In the genomic region with DNA sequence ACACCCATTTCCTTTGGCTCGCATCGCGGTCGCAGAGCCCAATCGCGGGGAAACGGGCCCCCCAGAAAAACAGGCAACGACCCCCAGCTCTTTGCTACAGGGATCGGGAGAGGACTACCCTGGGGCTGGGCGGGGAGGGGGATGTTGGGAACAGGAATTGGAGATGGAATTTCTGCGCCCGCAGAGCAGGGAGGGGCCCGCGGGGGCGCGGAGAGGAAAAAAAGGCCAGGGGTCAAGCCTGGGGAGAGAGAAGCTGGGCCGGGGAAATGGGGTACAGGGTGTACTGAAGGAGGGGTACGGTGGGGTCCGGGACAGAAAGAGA, we compare ENCODE assay signal across 8 cellular contexts. TPM values are rescaled to one million over a fixed set of nuclear protein-coding genes. Genes with fewer than 3 reads are reported as not detected.
A peak's percentile ranks its signal among the peaks of the same experiment; 100 is the strongest.
DNase-seq lines count a peak whose midpoint lies in the region; ATAC-seq, FAIRE-seq and TF ChIP-seq lines count a peak whose summit lies in the region.

No MANE protein-coding gene starts in this region.

- no peak for TF ChIP-seq POLR2A in GM12878 (IDR thresholded peaks at IDR 0.05; ENCODE audit: low read depth, low read length)
- TF ChIP-seq POLR2A in transverse colon (IDR thresholded peaks at IDR 0.05), result no peak

- CTCF ChIA-PET in activated CD8-positive, alpha-beta memory T cell treated with anti-CD3 and anti-CD28 coated beads, Interleukin-2, amount 10 ng/mL, durations not matched to agents 7 days and 5 days (lab: Charles Lee), result interaction anchor here (2.8 kb wide), 1 partner anchor 206 kb away, joined by 15 read pairs; no protein-coding TSS in a partner anchor
- CTCF ChIA-PET in GM12878 (lab: Yijun Ruan, JAX), result interaction anchor here (1.3 to 4.3 kb wide), 2 partner anchors 144 to 206 kb away, joined by 4 to 45 read pairs; no protein-coding TSS in a partner anchor

- SMC1A ChIA-PET in GM12878 (lab: Charles Lee; ENCODE audit: uncharacterized antibody, unreplicated experiment), result interaction anchor here (0.5 to 5.6 kb wide), 6 partner anchors 14 to 416 kb away, joined by 3 to 57 read pairs (median 4); no protein-coding TSS in a partner anchor

- ATAC-seq in activated CD8-positive, alpha-beta memory T cell treated with anti-CD3 and anti-CD28 coated beads, Interleukin-2, amount 10 ng/mL, durations not matched to agents 7 days and 5 days, result no peak
- ATAC-seq in GM12878 (no peak), left lung (peak; percentile 3), HG02623 (IDR thresholded peaks at IDR 0.05; ENCODE audit: unreplicated experiment) (no peak)

- H3K4me2 ChIP-seq in GM12878 (ENCODE audit: control insufficient read depth, insufficient read depth), result peak overlapping the region; percentile 81

- TSS peak; percentile 72 for BruUV-seq in GM12878 (replicated peaks; lab: Mats Ljungman, UMichigan)

- no peak for DNase-seq in activated CD8-positive, alpha-beta memory T cell treated with anti-CD3 and anti-CD28 coated beads, Interleukin-2, amount 10 ng/mL, durations not matched to agents 7 days and 5 days
- DNase-seq in activated CD8-positive, alpha-beta memory T cell treated with anti-CD3 and anti-CD28 coated beads for 24 hours, result no peak
- DNase-seq in GM12878 (ENCODE audit: low read depth, low spot score) (no peak), left lung (peak in 1 of 2 donors; percentile 37), transverse colon (no peak), SIG-M5 treated with dmso at 0.1 percent for 504 hours (lab: John Stamatoyannopoulos, UW; ENCODE audit: unreplicated experiment) (no peak), NCI-H526 treated with DMSO at 0.1 percent for 48 hours (lab: John Stamatoyannopoulos, UW) (no peak)

- POLR2A ChIA-PET in GM12878 (lab: Charles Lee), result no interaction called here

- H3K9me3 ChIP-seq in GM12878 (replicated peaks; ENCODE audit: control insufficient read depth, insufficient read depth, low read length) (no peaks in the 10 kb centered on the region; the same call in 2 of the 3 replicates), left lung (peaks cover 0 to 11% of the 10 kb centered on the region in 2 donors), transverse colon (no peaks in the 10 kb centered on the region)

- peak overlapping the region; percentile 79 for H3K4me3 ChIP-seq in GM12878
- H3K4me3 ChIP-seq in left lung, result peak overlapping the region; percentile 53 to 64
- H3K4me3 ChIP-seq in transverse colon, result peak overlapping the region; percentile 21 to 66 (median 42)

- H3K79me2 ChIP-seq in GM12878 (ENCODE audit: control insufficient read depth, insufficient read depth, low read length), result peaks cover 17% of the 10 kb centered on the region

- peak overlapping the region; percentile 8 for H3K27ac Mint-ChIP-seq in activated CD8-positive, alpha-beta memory T cell treated with anti-CD3 and anti-CD28 coated beads, Interleukin-2, amount 10 ng/mL, durations not matched to agents 7 days and 5 days

- no peaks in the 10 kb centered on the region for H3K9me3 Mint-ChIP-seq in activated CD8-positive, alpha-beta memory T cell treated with anti-CD3 and anti-CD28 coated beads, Interleukin-2, amount 10 ng/mL, durations not matched to agents 7 days and 5 days (ENCODE audit: low read depth)

- intact Hi-C loops in GM12878 (cut with micrococcal nuclease; ENCODE audit: unreplicated experiment) (loop anchor here (2.0 to 10.0 kb wide), 4 partner anchors 35 to 1029 kb away; no protein-coding TSS in a partner anchor), left lung (cut with DNase I) (no loop called here), transverse colon (cut with DNase I; ENCODE audit: low total_unique reads) (loop anchor here (5.0 kb wide), 1 partner anchor 358 kb away; no protein-coding TSS in a partner anchor)

- H3K36me3 Mint-ChIP-seq in activated CD8-positive, alpha-beta memory T cell treated with anti-CD3 and anti-CD28 coated beads, Interleukin-2, amount 10 ng/mL, durations not matched to agents 7 days and 5 days, result no peaks in the 10 kb centered on the region

- under 1% methylated on average over 18 of the region's 19 CpGs for WGBS in GM12878 (ENCODE audit: insufficient coverage, insufficient replicate concordance, low lambda C conversion rate, missing lambda C conversion rate)
- WGBS in transverse colon (ENCODE audit: low coverage in 1 of 2), 2 donors, result 2 to 8% methylated on average over 7 to 19 of the region's 19 CpGs

- peaks cover 19% of the 10 kb centered on the region for H3K4me1 Mint-ChIP-seq in activated CD8-positive, alpha-beta memory T cell treated with anti-CD3 and anti-CD28 coated beads, Interleukin-2, amount 10 ng/mL, durations not matched to agents 7 days and 5 days

- H3K27ac ChIP-seq in GM12878 (ENCODE audit: control insufficient read depth, insufficient read depth) (peak overlapping the region; percentile 57), left lung (peak overlapping the region; percentile 59 to 75), transverse colon (peak overlapping the region; percentile 63 to 79 (median 76))

- in situ Hi-C loops in GM12878 (cut with MboI), result no loop called here
- in situ Hi-C loops in transverse colon (cut with MboI; ENCODE audit: low pct_ligation_motif_present in 1 of 4, low pct_unique_long_range_greater_than_20kb in 1 of 4, low sequenced_read_pairs in 3 of 4), result no loop called here

- H3K4me3 Mint-ChIP-seq in activated CD8-positive, alpha-beta memory T cell treated with anti-CD3 and anti-CD28 coated beads, Interleukin-2, amount 10 ng/mL, durations not matched to agents 7 days and 5 days, result peak overlapping the region; percentile 73

- H3K4me1 ChIP-seq in GM12878 (ENCODE audit: control insufficient read depth, insufficient read depth, low read length) (no peaks in the 10 kb centered on the region; the same call in 1 of the 2 replicates), left lung (peaks cover 0 to 32% of the 10 kb centered on the region in 2 donors), transverse colon (peaks cover 0 to 35% (median 9%) of the 10 kb centered on the region in 4 donors)

- H3K27me3 Mint-ChIP-seq in activated CD8-positive, alpha-beta memory T cell treated with anti-CD3 and anti-CD28 coated beads, Interleukin-2, amount 10 ng/mL, durations not matched to agents 7 days and 5 days, result peaks cover 44% of the 10 kb centered on the region

- H4K20me1 ChIP-seq in GM12878 (ENCODE audit: control insufficient read depth, insufficient read depth), result no peaks in the 10 kb centered on the region

- FAIRE-seq in GM12878 (lab: Jason Lieb, UNC), result no peak

- peak overlapping the region; percentile 89 for H2AFZ ChIP-seq in GM12878 (ENCODE audit: control insufficient read depth, low read depth, low read length)

- H3K27me3 ChIP-seq in GM12878 (replicated peaks in 1 of 2; ENCODE audit: control insufficient read depth in 2 of 2, insufficient read depth in 2 of 2, low read length in 1 of 2) (no peaks in the 10 kb centered on the region), left lung (peaks cover 5 to 63% of the 10 kb centered on the region in 2 donors), transverse colon (peaks cover 56% of the 10 kb centered on the region)

- H3K36me3 ChIP-seq in GM12878 (ENCODE audit: control insufficient read depth in 2 of 2, insufficient read depth in 2 of 2, low read length in 1 of 2) (no peaks in the 10 kb centered on the region), left lung (no peaks in the 10 kb centered on the region), transverse colon (no peaks in the 10 kb centered on the region)

- TF ChIP-seq EP300 in GM12878 (IDR thresholded peaks at IDR 0.05; ENCODE audit: borderline replicate concordance in 1 of 2, control insufficient read depth in 1 of 2, low read depth in 2 of 2, low read length in 2 of 2), result no peak
- no peak for TF ChIP-seq EP300 in transverse colon (IDR thresholded peaks at IDR 0.05; ENCODE audit: low read depth)

- no peak for TF ChIP-seq RAD21 in GM12878 (IDR thresholded peaks at IDR 0.05; ENCODE audit: insufficient read depth, low read depth, low read length)

- peak overlapping the region; percentile 77 for H3K9ac ChIP-seq in GM12878 (ENCODE audit: control insufficient read depth, insufficient read depth, low read length)

- TF ChIP-seq CTCF in GM12878 (IDR thresholded peaks at IDR 0.05 in 2 of 3, conservative IDR thresholded peaks at IDR 0.05 in 1 of 3; ENCODE audit: control insufficient read depth in 2 of 3, extremely low read depth in 1 of 3, insufficient read depth in 1 of 3, low read depth in 3 of 3, low read length in 3 of 3) (no peak), left lung (IDR thresholded peaks at IDR 0.05) (no peak), transverse colon (IDR thresholded peaks at IDR 0.05) (no peak)

- RAD21 ChIA-PET in GM12878 (lab: Charles Lee; ENCODE audit: unreplicated experiment), result interaction anchor here (0.6 to 6.0 kb wide), 11 partner anchors 14 to 1035 kb away, joined by 3 to 92 read pairs (median 4); no protein-coding TSS in a partner anchor

TF ChIP-seq in GM12878, 131 proteins besides CTCF, POLR2A, EP300 and RAD21:
- 0 out of 2 replicates have a peak, but pooled peaks have one; percentile 38 for TF ChIP-seq SIN3A (IDR thresholded peaks at IDR 0.05; ENCODE audit: low read depth, low read length)
- no peak for TF ChIP-seq ZNF217 (IDR thresholded peaks at IDR 0.05)
TF ChIP-seq in GM12878: peak in this region for 1.

RNA-seq across cellular contexts. Expression of gene SGCE, which starts 0.4 kb away (rescaled TPM):
- total RNA-seq in activated CD8-positive, alpha-beta memory T cell treated with anti-CD3 and anti-CD28 coated beads, Interleukin-2, amount 10 ng/mL, durations not matched to agents 7 days and 5 days, result 1 to 10 TPM; 2.4 to 3.2 TPM
- total RNA-seq in GM12878 (2013; cell fraction: nucleolus; rRNA removed), result 114 and 121 TPM in 2 replicates
- total RNA-seq in GM12878 (2014; rRNA removed) (51.5 and 55.0 TPM in 2 replicates), GM12878 (2014; rRNA removed; fragmentation: Illumina TruSeq; extraction: Trizol) (53.3 and 55.9 TPM in 2 replicates), GM12878 (2021) (38.6 and 44.1 TPM in 2 replicates), left lung (10 to 100 TPM; 49.9 to 80.1 TPM), transverse colon (10 to 100 TPM; 24.1 to 62.1 (median 33.2) TPM)
- polyA plus RNA-seq in GM12878 (2011; ENCODE audit: low read depth), result 22.5 TPM
- polyA plus RNA-seq in GM12878 (2011; rRNA removed) (42.5 and 45.1 TPM in 2 replicates), GM12878 (2014; fragmentation: Illumina TruSeq; extraction: Trizol) (59.6 and 71.2 TPM in 2 replicates), GM12878 (2014; fragmentation: Nextera tagmentation; extraction: Ambion mirVana) (10 to 100 TPM; 30.5 to 46.3 TPM), GM12878 (2014; rRNA removed) (36.6 and 47.0 TPM in 2 replicates), GM12878 (2016; fragmentation: Nextera tagmentation; extraction: Ambion mirVana) (10 to 100 TPM; 78.5 to 80.1 TPM)
- polyA plus RNA-seq in GM12878 (2011; cell fraction: cytosol; rRNA removed), result 16.5 and 17.1 TPM in 2 replicates
- polyA plus RNA-seq in GM12878 (2011; cell fraction: nucleus; rRNA removed), result 30.0 and 35.1 TPM in 2 replicates
- polyA plus RNA-seq in GM12878 (2012), result 25.6 and 32.4 TPM in 2 replicates
- polyA minus RNA-seq in GM12878 (2011; rRNA and poly(A)+ RNA removed), result 30.1 and 33.0 TPM in 2 replicates
- 8.0 and 9.6 TPM in 2 replicates for polyA minus RNA-seq in GM12878 (2011; cell fraction: cytosol; rRNA and poly(A)+ RNA removed)
- 53.1 and 79.7 TPM in 2 replicates for polyA minus RNA-seq in GM12878 (2011; cell fraction: nucleus; rRNA and poly(A)+ RNA removed)

Comparison
In these comparisons a context has a peak if more than half of its experiments do, and no peak if none do; other contexts are left out.
1. RNA of gene SGCE, which starts 0.4 kb away (total RNA-seq): 49.9 to 80.1 TPM in left lung, 38.6 to 121 TPM in GM12878 and 24.1 to 62.1 TPM in transverse colon; 2.4 to 3.2 TPM in activated CD8-positive, alpha-beta memory T cell treated with anti-CD3 and anti-CD28 coated beads, Interleukin-2, amount 10 ng/mL, durations not matched to agents 7 days and 5 days; every median in the first group is over 4 times any median in the second.
2. intact Hi-C loops: an anchor here in GM12878 (2.0 to 10.0 kb wide) and transverse colon (5.0 kb wide); none called in left lung.
3. Peak in every context shown above with its lines, with median percentiles within 50 percentile points of each other: H3K27ac ChIP-seq and H3K4me3 ChIP-seq.